Comparison of ENCODE assay signal across 8 cellular contexts in the genomic region with DNA sequence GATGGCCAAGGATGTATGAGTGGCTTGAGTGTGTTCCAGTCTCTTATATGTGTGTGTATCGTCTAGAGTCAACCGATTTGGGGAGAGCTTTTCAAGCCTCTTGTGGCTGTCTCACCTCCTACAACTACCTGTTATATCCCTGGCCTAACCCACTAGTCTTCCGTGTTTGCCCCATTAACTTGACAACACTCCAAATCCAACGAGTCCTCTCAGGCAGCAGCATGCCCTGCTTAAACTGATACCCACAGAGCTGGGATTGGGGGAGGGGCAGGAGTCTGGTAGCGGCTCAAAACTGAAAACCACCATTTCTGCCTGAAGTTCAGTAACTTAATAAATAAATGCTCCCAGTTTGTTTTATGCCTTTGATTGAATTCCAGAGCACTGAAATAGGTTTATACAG.
DNase-seq lines count a peak whose midpoint lies in the region; ATAC-seq, FAIRE-seq and TF ChIP-seq lines count a peak whose summit lies in the region.
"Not testable (repeated sequence)": the region's sequence is repeated elsewhere in the genome, so short reads cannot be mapped to it uniquely, and the experiment has no call there.

No MANE protein-coding gene starts in this region.

- not testable (repeated sequence) for TF ChIP-seq CTCF in BE2C (IDR thresholded peaks at IDR 0.05; ENCODE audit: low read depth, low read length); lower lobe of right lung (IDR thresholded peaks at IDR 0.05); gastrocnemius medialis (IDR thresholded peaks at IDR 0.05 in 4 of 5, conservative IDR thresholded peaks at IDR 0.05 in 1 of 5)

- POLR2A ChIA-PET in activated CD4-positive, alpha-beta T cell treated with anti-CD3 and anti-CD28 coated beads for 36 hours (lab: Charles Lee) = not testable (repeated sequence)

- not testable (repeated sequence) for H3K36me3 ChIP-seq in BE2C, gastrocnemius medialis
- peaks cover 16% of the 10 kb centered on the region for H3K36me3 ChIP-seq in lower lobe of right lung

- not testable (repeated sequence) for ATAC-seq in activated CD4-positive, alpha-beta T cell treated with anti-CD3 and anti-CD28 coated beads for 36 hours; gastrocnemius medialis
- ATAC-seq in esophagus mucosa = peak; percentile 88
- peak; percentile 37 to 52 for ATAC-seq in lower lobe of right lung

- not testable (repeated sequence) for H3K9me3 ChIP-seq in BE2C, lower lobe of right lung, gastrocnemius medialis

- FAIRE-seq in H54 (lab: Jason Lieb, UNC) = peak; percentile 43

- CTCF ChIA-PET in activated CD4-positive, alpha-beta T cell treated with anti-CD3 and anti-CD28 coated beads for 36 hours (lab: Charles Lee) = interaction anchor here (1.0 kb wide), 1 partner anchor 34 kb away, joined by 3 read pairs; no protein-coding TSS in a partner anchor

- H3K27me3 Mint-ChIP-seq in activated CD4-positive, alpha-beta T cell treated with anti-CD3 and anti-CD28 coated beads for 36 hours = not testable (repeated sequence)

- peak; percentile 19 for DNase-seq in BE2C
- not testable (repeated sequence) for DNase-seq in H54 (ENCODE audit: insufficient read length, low spot score); lower lobe of right lung
- peak; percentile 65 for DNase-seq in NCI-H2029 treated with DMSO at 0.1 percent for 48 hours (lab: John Stamatoyannopoulos, UW)
- DNase-seq in NCI-H510A treated with DMSO at 0.1 percent for 48 hours (lab: John Stamatoyannopoulos, UW) = peak; percentile 21
- peak; percentile 11 for DNase-seq in activated CD4-positive, alpha-beta T cell treated with anti-CD3 and anti-CD28 coated beads for 36 hours
- DNase-seq in gastrocnemius medialis = peak; percentile 2 to 17

- not testable (repeated sequence) for H3K27ac ChIP-seq in lower lobe of right lung
- H3K27ac ChIP-seq in gastrocnemius medialis = peak overlapping the region in 1 of 4 donors; percentile 9

- H3K36me3 Mint-ChIP-seq in activated CD4-positive, alpha-beta T cell treated with anti-CD3 and anti-CD28 coated beads for 36 hours (ENCODE audit: low read depth) = not testable (repeated sequence)

- H3K4me1 Mint-ChIP-seq in activated CD4-positive, alpha-beta T cell treated with anti-CD3 and anti-CD28 coated beads for 36 hours = not testable (repeated sequence)

- H3K4me1 ChIP-seq in BE2C, lower lobe of right lung, gastrocnemius medialis: not testable (repeated sequence)

- intact Hi-C loops in activated CD4-positive, alpha-beta T cell treated with anti-CD3 and anti-CD28 coated beads for 36 hours (cut with DNase I, micrococcal nuclease); lower lobe of right lung (cut with DNase I); gastrocnemius medialis (cut with DNase I; ENCODE audit: low total_unique reads): not testable (repeated sequence)

- H3K27me3 ChIP-seq in BE2C; lower lobe of right lung (ENCODE audit: low read depth); gastrocnemius medialis: not testable (repeated sequence)

- H3K4me3 Mint-ChIP-seq in activated CD4-positive, alpha-beta T cell treated with anti-CD3 and anti-CD28 coated beads for 36 hours = not testable (repeated sequence)

- not testable (repeated sequence) for H3K27ac Mint-ChIP-seq in activated CD4-positive, alpha-beta T cell treated with anti-CD3 and anti-CD28 coated beads for 36 hours

- in situ Hi-C loops in gastrocnemius medialis (cut with MboI; ENCODE audit: low sequenced_read_pairs in 4 of 4) = not testable (repeated sequence)

- H3K4me3 ChIP-seq in BE2C (ENCODE audit: low read depth, low read length); lower lobe of right lung; gastrocnemius medialis: not testable (repeated sequence)

- H3K9me3 Mint-ChIP-seq in activated CD4-positive, alpha-beta T cell treated with anti-CD3 and anti-CD28 coated beads for 36 hours (ENCODE audit: low read depth) = not testable (repeated sequence)

- TF ChIP-seq POLR2A in H54 (IDR thresholded peaks at IDR 0.05; ENCODE audit: low read depth, low read length); gastrocnemius medialis (IDR thresholded peaks at IDR 0.05): not testable (repeated sequence)
